Comparison of ENCODE assay signal across 24 cellular contexts in genomic region chr19:13990085-13990484, GRCh38. TPM values are rescaled to one million over a fixed set of nuclear protein-coding genes. Genes with fewer than 3 reads are reported as not detected.
DNase-seq lines count a peak whose midpoint lies in the region; ATAC-seq and TF ChIP-seq lines count a peak whose summit lies in the region.
"Had no signal": no experiment of that assay in that cellular context is flagged by ENCODE, and none has a peak within 500 bp of the region (broad histone marks: within the 10 kb centered on the region; RNA-seq: fewer than 3 reads in every experiment).

No MANE protein-coding gene starts in this region.

- H3K4me1 Mint-ChIP-seq in activated T-cell treated with anti-CD3 and anti-CD28 coated beads, Interleukin-2, amount 50 U/mL, for 24 hours (ENCODE audit: low read depth), result peaks cover 56% of the 10 kb centered on the region
- H3K4me1 Mint-ChIP-seq in GM23338, result peaks cover 46% of the 10 kb centered on the region
- peaks cover 37% of the 10 kb centered on the region for H3K4me1 Mint-ChIP-seq in activated naive CD8-positive, alpha-beta T cell treated with anti-CD3 and anti-CD28 coated beads, Interleukin-2, amount 10 ng/mL, durations not matched to agents 7 days and 5 days
- peaks cover 27% of the 10 kb centered on the region for H3K4me1 Mint-ChIP-seq in neural progenitor cell
- H3K4me1 Mint-ChIP-seq: neural crest cell had no signal

- H3K9me2 ChIP-seq in GM23338 (ENCODE audit: insufficient read depth), result no peaks in the 10 kb centered on the region
- no peaks in the 10 kb centered on the region for H3K9me2 ChIP-seq in OCI-LY7 (ENCODE audit: insufficient read depth, low read length)

- TF ChIP-seq CTCF in GM23338 (conservative IDR thresholded peaks at IDR 0.05; ENCODE audit: low read depth in 2 of 2), result no peak
- no peak for TF ChIP-seq CTCF in neural progenitor cell (IDR thresholded peaks at IDR 0.05)
- no peak for TF ChIP-seq CTCF in OCI-LY7 (conservative IDR thresholded peaks at IDR 0.05; ENCODE audit: low read length)

- intact Hi-C loops in OCI-LY7 (cut with micrococcal nuclease; ENCODE audit: unreplicated experiment), result no loop called here

- H3K36me3 ChIP-seq in GM23338 (ENCODE audit: insufficient read depth) (no peaks in the 10 kb centered on the region), neural progenitor cell (no peaks in the 10 kb centered on the region), OCI-LY7 (ENCODE audit: insufficient read depth, low read length) (peaks cover 42% of the 10 kb centered on the region)
- H3K36me3 ChIP-seq: uterus had no signal

- H3K36me3 Mint-ChIP-seq in activated T-cell treated with anti-CD3 and anti-CD28 coated beads, Interleukin-2, amount 50 U/mL, for 24 hours (ENCODE audit: low read depth), result peaks cover 53% of the 10 kb centered on the region
- H3K36me3 Mint-ChIP-seq in GM23338 (ENCODE audit: low read depth) (peaks cover 23% of the 10 kb centered on the region), neural progenitor cell (peaks cover 16% of the 10 kb centered on the region)
- H3K36me3 Mint-ChIP-seq in activated naive CD8-positive, alpha-beta T cell treated with anti-CD3 and anti-CD28 coated beads, Interleukin-2, amount 10 ng/mL, durations not matched to agents 7 days and 5 days, result peaks cover 15% of the 10 kb centered on the region

- no peak overlapping the region for H3K4me3 Mint-ChIP-seq in activated T-cell treated with anti-CD3 and anti-CD28 coated beads, Interleukin-2, amount 50 U/mL, for 24 hours
- no peak overlapping the region; the same call in 2 of the 3 replicates for H3K4me3 Mint-ChIP-seq in GM23338
- H3K4me3 Mint-ChIP-seq in activated naive CD8-positive, alpha-beta T cell treated with anti-CD3 and anti-CD28 coated beads, Interleukin-2, amount 10 ng/mL, durations not matched to agents 7 days and 5 days, result no peak overlapping the region
- peak overlapping the region; percentile 73 for H3K4me3 Mint-ChIP-seq in neural progenitor cell
- H3K4me3 Mint-ChIP-seq: neural crest cell had no signal

- POLR2A ChIA-PET in activated naive CD8-positive, alpha-beta T cell treated with anti-CD3 and anti-CD28 coated beads, Interleukin-2, amount 10 ng/mL, durations not matched to agents 7 days and 5 days (lab: Charles Lee), result interaction anchor here (1.0 to 14.2 kb wide), 3 partner anchors 9 to 42 kb away, joined by 3 to 262 read pairs (median 43); partner anchors contain the start of genes IL27RA and RFX1
- POLR2A ChIA-PET in OCI-LY7 (lab: Charles Lee), result interaction anchor here (1.0 to 1.2 kb wide), 2 partner anchors 13 to 15 kb away, joined by 3 to 5 read pairs; no protein-coding TSS in a partner anchor

- CTCF ChIA-PET in OCI-LY7 (lab: Charles Lee; ENCODE audit: unreplicated experiment), result no interaction called here

- no peak overlapping the region for H3K27ac ChIP-seq in GM23338 (ENCODE audit: low read depth)
- H3K27ac ChIP-seq in neural progenitor cell, result no peak overlapping the region
- no peak overlapping the region for H3K27ac ChIP-seq in OCI-LY7 (ENCODE audit: low read depth, low read length, poor library complexity, severe bottlenecking)
- H3K27ac ChIP-seq: esophagus squamous epithelium, SK-N-MC, uterus had no signal

- H2AFZ ChIP-seq in GM23338 (no peak overlapping the region), neural progenitor cell (replicated peaks) (no peak overlapping the region), OCI-LY7 (ENCODE audit: low read length) (no peak overlapping the region)

- no peak overlapping the region for H3K9ac ChIP-seq in neural progenitor cell

- H3K4me1 ChIP-seq in GM23338 (ENCODE audit: insufficient read depth) (peaks cover 38% of the 10 kb centered on the region), neural progenitor cell (peaks cover 8% of the 10 kb centered on the region), OCI-LY7 (ENCODE audit: insufficient read depth, low read length, poor library complexity, severe bottlenecking) (peaks cover 43% of the 10 kb centered on the region)
- H3K4me1 ChIP-seq: uterus had no signal

- H3K79me2 ChIP-seq in GM23338 (replicated peaks; ENCODE audit: insufficient read depth) (no peaks in the 10 kb centered on the region), neural progenitor cell (ENCODE audit: low read depth) (no peaks in the 10 kb centered on the region), OCI-LY7 (ENCODE audit: insufficient read depth, low read depth, low read length) (no peaks in the 10 kb centered on the region)

- no TSS peak for BruUV-seq in OCI-LY7 (replicated peaks; lab: Mats Ljungman, UMichigan)

- H3K27me3 ChIP-seq in GM23338 (ENCODE audit: insufficient read depth), result no peaks in the 10 kb centered on the region
- H3K27me3 ChIP-seq in neural progenitor cell, result no peaks in the 10 kb centered on the region
- H3K27me3 ChIP-seq: esophagus squamous epithelium, uterus had no signal

- H3F3A ChIP-seq in GM23338 (replicated peaks; ENCODE audit: low read depth) (peaks cover 15% of the 10 kb centered on the region), neural progenitor cell (ENCODE audit: low read depth) (no peaks in the 10 kb centered on the region)

- H3K4me2 ChIP-seq in GM23338 (no peak overlapping the region), neural progenitor cell (no peak overlapping the region), OCI-LY7 (ENCODE audit: low read length) (no peak overlapping the region)

- H3K4me3 ChIP-seq in GM23338 (no peak overlapping the region), neural progenitor cell (no peak overlapping the region), OCI-LY7 (ENCODE audit: low read depth, low read length, poor library complexity, severe bottlenecking) (no peak overlapping the region)
- H3K4me3 ChIP-seq: esophagus squamous epithelium, SK-N-MC, uterus had no signal

- H4K20me1 ChIP-seq in GM23338 (replicated peaks; ENCODE audit: insufficient read depth) (no peaks in the 10 kb centered on the region), neural progenitor cell (ENCODE audit: low read depth) (peaks cover 11% of the 10 kb centered on the region), OCI-LY7 (ENCODE audit: insufficient read depth, low read length) (no peaks in the 10 kb centered on the region)

- H3K9me3 ChIP-seq in neural progenitor cell (ENCODE audit: low read depth) (no peaks in the 10 kb centered on the region), OCI-LY7 (ENCODE audit: low read length) (no peaks in the 10 kb centered on the region)
- H3K9me3 ChIP-seq: esophagus squamous epithelium, uterus had no signal

- ATAC-seq in GM23338, result no peak
- no peak for ATAC-seq in activated naive CD8-positive, alpha-beta T cell treated with anti-CD3 and anti-CD28 coated beads, Interleukin-2, amount 10 ng/mL, durations not matched to agents 7 days and 5 days (ENCODE audit: low read depth)
- ATAC-seq: left cardiac atrium, Panc1 had no signal

- H3K27me3 Mint-ChIP-seq in activated T-cell treated with anti-CD3 and anti-CD28 coated beads, Interleukin-2, amount 50 U/mL, for 24 hours, result no peaks in the 10 kb centered on the region
- peaks cover 27% of the 10 kb centered on the region for H3K27me3 Mint-ChIP-seq in GM23338 (ENCODE audit: insufficient read depth, low read depth, poor library complexity)
- H3K27me3 Mint-ChIP-seq in activated naive CD8-positive, alpha-beta T cell treated with anti-CD3 and anti-CD28 coated beads, Interleukin-2, amount 10 ng/mL, durations not matched to agents 7 days and 5 days, result no peaks in the 10 kb centered on the region
- H3K27me3 Mint-ChIP-seq in neural progenitor cell (ENCODE audit: insufficient read depth, low read depth), result peaks cover 4% of the 10 kb centered on the region

- DNase-seq in activated T-cell treated with anti-CD3 and anti-CD28 coated beads, Interleukin-2, amount 50 U/mL, for 24 hours, result no peak
- DNase-seq in activated T-cell treated with anti-CD3 and anti-CD28 coated beads, Interleukin-2, amount 50 U/mL, for 48 hours, result no peak
- no peak for DNase-seq in GM23338 (ENCODE audit: low spot score)
- DNase-seq in activated naive CD8-positive, alpha-beta T cell treated with anti-CD3 and anti-CD28 coated beads, Interleukin-2, amount 10 ng/mL, durations not matched to agents 7 days and 5 days, result no peak
- DNase-seq in neural progenitor cell (ENCODE audit: low spot score), result no peak
- no peak for DNase-seq in HuH-7 (ENCODE audit: low spot score)
- DNase-seq in OCI-LY7 (ENCODE audit: low spot score), result no peak
- DNase-seq in amniotic stem cell (lab: John Stamatoyannopoulos, UW), result no peak
- DNase-seq: activated CD4-positive, alpha-beta T cell treated with anti-CD3 and anti-CD28 coated beads for 48 hours; central memory CD4-positive, alpha-beta T cell; effector CD4-positive, alpha-beta T cell; esophagus squamous epithelium; HCEC 1CT; left cardiac atrium; NCI-H187; NCI-H226; small intestine; stimulated activated CD4-positive, alpha-beta T cell treated with anti-CD3 and anti-CD28 coated beads, Interleukin-4, amount 100 ng/mL, for 24 hours; uterus had no signal

- no peaks in the 10 kb centered on the region for H3K9me3 Mint-ChIP-seq in activated T-cell treated with anti-CD3 and anti-CD28 coated beads, Interleukin-2, amount 50 U/mL, for 24 hours
- H3K9me3 Mint-ChIP-seq in GM23338, result no peaks in the 10 kb centered on the region; the same call in 2 of the 3 replicates
- no peaks in the 10 kb centered on the region for H3K9me3 Mint-ChIP-seq in activated naive CD8-positive, alpha-beta T cell treated with anti-CD3 and anti-CD28 coated beads, Interleukin-2, amount 10 ng/mL, durations not matched to agents 7 days and 5 days
- no peaks in the 10 kb centered on the region for H3K9me3 Mint-ChIP-seq in neural progenitor cell
- H3K9me3 Mint-ChIP-seq: neural crest cell had no signal

- peak overlapping the region; percentile 57 for H3K27ac Mint-ChIP-seq in activated T-cell treated with anti-CD3 and anti-CD28 coated beads, Interleukin-2, amount 50 U/mL, for 24 hours
- H3K27ac Mint-ChIP-seq in GM23338, result peak overlapping the region; percentile 28; the same call in 1 of the 2 replicates
- peak overlapping the region; percentile 79 for H3K27ac Mint-ChIP-seq in activated naive CD8-positive, alpha-beta T cell treated with anti-CD3 and anti-CD28 coated beads, Interleukin-2, amount 10 ng/mL, durations not matched to agents 7 days and 5 days
- H3K27ac Mint-ChIP-seq in neural progenitor cell, result peak overlapping the region; percentile 93

RNA-seq across cellular contexts. Expression of gene RFX1, which starts 16.0 kb away (rescaled TPM):
- total RNA-seq in GM23338 (2014; rRNA removed; shearing (Covaris generic)), result 10.1 and 11.8 TPM in 2 replicates
- polyA plus RNA-seq in GM23338 (2016; fragmentation: Nextera tagmentation; extraction: Ambion mirVana), result 8.9 and 9.4 TPM in 2 replicates
- 10 to 100 TPM; 17.7 to 22.2 TPM for total RNA-seq in activated naive CD8-positive, alpha-beta T cell treated with anti-CD3 and anti-CD28 coated beads, Interleukin-2, amount 10 ng/mL, durations not matched to agents 7 days and 5 days
- total RNA-seq in neural progenitor cell (ENCODE audit: low replicate concordance), result 1.0 and 3.3 TPM in 2 replicates
- total RNA-seq in OCI-LY7 (2014; rRNA removed; shearing (Covaris generic)), result 3.5 and 4.4 TPM in 2 replicates
- 13.8 and 17.4 TPM in 2 replicates for total RNA-seq in OCI-LY7 (2022)

RNA-seq across cellular contexts. Expression of gene DCAF15, which starts 37.8 kb away (rescaled TPM):
- total RNA-seq in GM23338 (2014; rRNA removed; shearing (Covaris generic)), result 74.8 and 81.3 TPM in 2 replicates
- polyA plus RNA-seq in GM23338 (2016; fragmentation: Nextera tagmentation; extraction: Ambion mirVana), result 39.5 and 41.6 TPM in 2 replicates
- total RNA-seq in activated naive CD8-positive, alpha-beta T cell treated with anti-CD3 and anti-CD28 coated beads, Interleukin-2, amount 10 ng/mL, durations not matched to agents 7 days and 5 days, result 100 to 1,000 TPM; 105 to 106 TPM
- total RNA-seq in neural progenitor cell (ENCODE audit: low replicate concordance), result 28.6 and 69.9 TPM in 2 replicates
- 61.0 and 71.3 TPM in 2 replicates for total RNA-seq in OCI-LY7 (2014; rRNA removed; shearing (Covaris generic))
- total RNA-seq in OCI-LY7 (2022), result 86.2 and 97.3 TPM in 2 replicates

RNA-seq across cellular contexts. Expression of gene RLN3, which starts 37.9 kb away (rescaled TPM):
- total RNA-seq in GM23338 (2014; rRNA removed; shearing (Covaris generic)), result not detected in 2 replicates
- not detected in 2 replicates for polyA plus RNA-seq in GM23338 (2016; fragmentation: Nextera tagmentation; extraction: Ambion mirVana)
- not detected for total RNA-seq in activated naive CD8-positive, alpha-beta T cell treated with anti-CD3 and anti-CD28 coated beads, Interleukin-2, amount 10 ng/mL, durations not matched to agents 7 days and 5 days
- total RNA-seq in neural progenitor cell (ENCODE audit: low replicate concordance) (not detected in 2 replicates), OCI-LY7 (2022) (not detected in 2 replicates)
- not detected in 2 replicates for total RNA-seq in OCI-LY7 (2014; rRNA removed; shearing (Covaris generic))
- total RNA-seq: esophagus squamous epithelium, left cardiac atrium, neural crest cell, subcutaneous adipose tissue, uterus had no signal
- polyA plus RNA-seq: AG04450, small intestine had no signal

RNA-seq across cellular contexts. Expression of gene IL27RA, which starts 41.5 kb away (rescaled TPM):
- 11.4 and 12.8 TPM in 2 replicates for total RNA-seq in GM23338 (2014; rRNA removed; shearing (Covaris generic))
- polyA plus RNA-seq in GM23338 (2016; fragmentation: Nextera tagmentation; extraction: Ambion mirVana), result 7.7 and 8.3 TPM in 2 replicates
- 10 to 100 TPM; 41.6 to 43.8 TPM for total RNA-seq in activated naive CD8-positive, alpha-beta T cell treated with anti-CD3 and anti-CD28 coated beads, Interleukin-2, amount 10 ng/mL, durations not matched to agents 7 days and 5 days
- total RNA-seq in neural progenitor cell (ENCODE audit: low replicate concordance) (1.2 and 3.3 TPM in 2 replicates), OCI-LY7 (2022) (6.0 and 9.0 TPM in 2 replicates)
- 5.2 and 6.7 TPM in 2 replicates for total RNA-seq in OCI-LY7 (2014; rRNA removed; shearing (Covaris generic))

RNA-seq across cellular contexts. Expression of gene PODNL1, which starts 51.9 kb away (rescaled TPM):
- 0.24 TPM in 1 of 2 replicates, not detected in the other for total RNA-seq in GM23338 (2014; rRNA removed; shearing (Covaris generic))
- 1.3 TPM in 1 of 2 replicates, not detected in the other for polyA plus RNA-seq in GM23338 (2016; fragmentation: Nextera tagmentation; extraction: Ambion mirVana)
- total RNA-seq in activated naive CD8-positive, alpha-beta T cell treated with anti-CD3 and anti-CD28 coated beads, Interleukin-2, amount 10 ng/mL, durations not matched to agents 7 days and 5 days, result 1 to 10 TPM; 1.2 to 1.4 TPM
- total RNA-seq in neural progenitor cell (ENCODE audit: low replicate concordance) (1.9 TPM in 1 of 2 replicates, not detected in the other), OCI-LY7 (2022) (0.20 TPM in 1 of 2 replicates, not detected in the other)
- 0.16 TPM in 1 of 2 replicates, not detected in the other for total RNA-seq in OCI-LY7 (2014; rRNA removed; shearing (Covaris generic))

Comparison
In these comparisons a context has a peak if more than half of its experiments do, and no peak if none do; other contexts are left out.
1. H3K27ac Mint-ChIP-seq: peak in every context shown above with its lines; median percentile 93 in neural progenitor cell; 79 in activated naive CD8-positive, alpha-beta T cell treated with anti-CD3 and anti-CD28 coated beads, Interleukin-2, amount 10 ng/mL, durations not matched to agents 7 days and 5 days; 57 in activated T-cell treated with anti-CD3 and anti-CD28 coated beads, Interleukin-2, amount 50 U/mL, for 24 hours; 28 in GM23338.